In the genomic region with DNA sequence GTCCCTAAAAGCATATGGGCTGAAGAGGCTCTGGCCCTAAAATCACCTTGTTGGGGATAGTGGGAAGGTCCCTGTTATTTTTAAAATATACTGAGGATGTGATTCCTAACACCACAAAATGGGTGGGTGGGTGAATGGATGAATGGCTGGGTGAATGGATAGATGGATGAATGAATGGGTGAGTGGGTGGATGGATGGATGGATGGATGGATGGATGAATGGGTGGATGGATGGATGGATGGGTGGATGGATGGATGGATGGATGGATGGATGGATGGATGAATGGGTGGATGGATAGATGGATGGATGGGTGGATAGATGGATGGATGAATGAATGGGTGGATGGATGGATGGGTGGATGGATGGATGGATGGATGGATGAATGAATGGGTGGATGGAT, we compare ENCODE assay signal across 8 cellular contexts. TPM values are rescaled to one million over a fixed set of nuclear protein-coding genes. Genes with fewer than 3 reads are reported as not detected.
DNase-seq lines count a peak whose midpoint lies in the region; ATAC-seq and TF ChIP-seq lines count a peak whose summit lies in the region.
"Not testable (repeated sequence)": the region's sequence is repeated elsewhere in the genome, so short reads cannot be mapped to it uniquely, and the experiment has no call there.

No MANE protein-coding gene starts in this region.

- H2AK9ac ChIP-seq in IMR-90 (replicated peaks; ENCODE audit: low read depth, low read length, poor library complexity) = not testable (repeated sequence)

- H2AK5ac ChIP-seq in IMR-90 (ENCODE audit: low read depth, low read length) = not testable (repeated sequence)

- CTCF ChIA-PET in Caco-2 (lab: Charles Lee) = interaction anchor here (0.7 kb wide), 1 partner anchor 96 kb away, joined by 3 read pairs; the partner anchor contains the start of gene RPS6KA5
- CTCF ChIA-PET in IMR-90 (lab: Yijun Ruan, JAX) = not testable (repeated sequence)

- not testable (repeated sequence) for H3K27ac ChIP-seq in IMR-90 (ENCODE audit: insufficient read depth, low read length)
- H3K27ac ChIP-seq in left ventricle myocardium inferior (replicated peaks) (peak overlapping the region; percentile 75), hepatocyte (peak overlapping the region; percentile 7), psoas muscle (peak overlapping the region; percentile 4), stomach (peak overlapping the region in 3 of 5 donors; percentile 18 to 80 (median 59))

- H4K20me1 ChIP-seq in IMR-90 (ENCODE audit: insufficient read depth, low read length); hepatocyte (ENCODE audit: insufficient read depth, poor library complexity, severe bottlenecking): not testable (repeated sequence)

- not testable (repeated sequence) for H2BK20ac ChIP-seq in IMR-90 (ENCODE audit: low read depth, low read length)

- H3K79me1 ChIP-seq in IMR-90 (ENCODE audit: low read depth in 1 of 2, low read length in 2 of 2) = not testable (repeated sequence)

- H3K9ac ChIP-seq in IMR-90 (ENCODE audit: low read depth, low read length) = not testable (repeated sequence)

- not testable (repeated sequence) for ATAC-seq in IMR-90 (ENCODE audit: low read depth); activated T-cell treated with anti-CD3 and anti-CD28 coated beads, Interleukin-2, amount 50 U/mL, for 72 hours (replicated peaks in 1 of 2); psoas muscle

- H3K4me3 ChIP-seq in Caco-2 (ENCODE audit: low read depth, low read length); IMR-90 (ENCODE audit: insufficient read depth, low read depth, low read length); left ventricle myocardium inferior; hepatocyte; psoas muscle; stomach: not testable (repeated sequence)

- not testable (repeated sequence) for BruUV-seq in Caco-2 (replicated peaks; lab: Mats Ljungman, UMichigan); IMR-90 (replicated peaks; lab: Mats Ljungman, UMichigan)

- H3K4me1 ChIP-seq in Caco-2 (peaks cover 61% of the 10 kb centered on the region), left ventricle myocardium inferior (peaks cover 53% of the 10 kb centered on the region), hepatocyte (ENCODE audit: insufficient read depth) (peaks cover 32% of the 10 kb centered on the region), psoas muscle (peaks cover 48% of the 10 kb centered on the region), stomach (peaks cover 28 to 63% (median 38%) of the 10 kb centered on the region in 4 donors)
- H3K4me1 ChIP-seq in IMR-90 (ENCODE audit: control insufficient read depth, insufficient read depth, low read length) = not testable (repeated sequence)

- peak overlapping the region; percentile 94 for H3K27ac Mint-ChIP-seq in Caco-2 (ENCODE audit: unreplicated experiment)
- H3K27ac Mint-ChIP-seq in activated T-cell treated with anti-CD3 and anti-CD28 coated beads, Interleukin-2, amount 50 U/mL, for 72 hours = peak overlapping the region; percentile 4
- not testable (repeated sequence) for H3K27ac Mint-ChIP-seq in endothelial cell (ENCODE audit: unreplicated experiment)

- H3K9me3 ChIP-seq in Caco-2; IMR-90 (ENCODE audit: control insufficient read depth, insufficient read depth, low read length); left ventricle myocardium inferior (replicated peaks); hepatocyte (ENCODE audit: low read depth); psoas muscle; stomach: not testable (repeated sequence)

- DNase-seq in Caco-2; IMR-90; activated T-cell treated with anti-CD3 and anti-CD28 coated beads, Interleukin-2, amount 50 U/mL, for 72 hours; endothelial cell (ENCODE audit: low spot score); left ventricle myocardium inferior; hepatocyte (ENCODE audit: low spot score); psoas muscle; stomach: not testable (repeated sequence)

- H3K9me1 ChIP-seq in IMR-90 (ENCODE audit: insufficient read depth, low read length) = not testable (repeated sequence)

- intact Hi-C loops in Caco-2 (cut with micrococcal nuclease; ENCODE audit: unreplicated experiment) = loop anchor here (2.0 kb wide), 1 partner anchor 42 kb away; the partner anchor contains the start of gene DGLUCY
- intact Hi-C loops in IMR-90 (cut with micrococcal nuclease); left ventricle myocardium inferior (cut with micrococcal nuclease); stomach (cut with DNase I; ENCODE audit: low total_unique reads): not testable (repeated sequence)
- intact Hi-C loops in psoas muscle (cut with DNase I) = loop anchor here in 1 of 2 donors (5.0 kb wide), 1 partner anchor 35 kb away; no protein-coding TSS in a partner anchor

- not testable (repeated sequence) for H3K18ac ChIP-seq in IMR-90 (ENCODE audit: low read depth, low read length)

- not testable (repeated sequence) for H4K91ac ChIP-seq in IMR-90 (ENCODE audit: insufficient read depth, low read depth, low read length)

- dilution Hi-C loops in IMR-90 (cut with HindIII; ENCODE audit: low sequenced_read_pairs, unreplicated experiment) = not testable (repeated sequence)

- not testable (repeated sequence) for H2BK15ac ChIP-seq in IMR-90 (ENCODE audit: low read depth, low read length)

- not testable (repeated sequence) for H2AFZ ChIP-seq in IMR-90 (replicated peaks; ENCODE audit: low read length, poor library complexity); hepatocyte

- H3K27me3 Mint-ChIP-seq in Caco-2 (ENCODE audit: insufficient read depth, unreplicated experiment); activated T-cell treated with anti-CD3 and anti-CD28 coated beads, Interleukin-2, amount 50 U/mL, for 72 hours (ENCODE audit: low read depth); endothelial cell (ENCODE audit: unreplicated experiment): not testable (repeated sequence)

- H3K56ac ChIP-seq in IMR-90 (ENCODE audit: extremely low read depth, insufficient read depth, low read length) = not testable (repeated sequence)

- H3K14ac ChIP-seq in IMR-90 (replicated peaks; ENCODE audit: low read depth, low read length) = not testable (repeated sequence)

- TF ChIP-seq RAD21 in IMR-90 (IDR thresholded peaks at IDR 0.05; ENCODE audit: low read length) = not testable (repeated sequence)

- not testable (repeated sequence) for H2BK120ac ChIP-seq in IMR-90 (ENCODE audit: low read depth, low read length)

- H3K4me2 ChIP-seq in IMR-90 (ENCODE audit: low read depth, low read length); hepatocyte: not testable (repeated sequence)

- not testable (repeated sequence) for H2BK5ac ChIP-seq in IMR-90 (ENCODE audit: low read depth, low read length, poor library complexity, severe bottlenecking)

- H3K36me3 Mint-ChIP-seq in Caco-2 (ENCODE audit: insufficient read depth, unreplicated experiment) = peaks cover 55% of the 10 kb centered on the region
- peaks cover 2 to 13% of the 10 kb centered on the region in 2 donors for H3K36me3 Mint-ChIP-seq in activated T-cell treated with anti-CD3 and anti-CD28 coated beads, Interleukin-2, amount 50 U/mL, for 72 hours (ENCODE audit: insufficient read depth in 2 of 2)
- peaks cover 34% of the 10 kb centered on the region for H3K36me3 Mint-ChIP-seq in endothelial cell (ENCODE audit: low read depth, unreplicated experiment)

- POLR2A ChIA-PET in Caco-2 (lab: Charles Lee) = not testable (repeated sequence)
- POLR2A ChIA-PET in IMR-90 (lab: Charles Lee; ENCODE audit: unreplicated experiment) = interaction anchor here (0.6 kb wide), 1 partner anchor 282 kb away, joined by 3 read pairs; no protein-coding TSS in a partner anchor

- not testable (repeated sequence) for TF ChIP-seq POLR2A in IMR-90 (IDR thresholded peaks at IDR 0.05; ENCODE audit: low read depth, low read length); stomach (IDR thresholded peaks at IDR 0.05)

- H3K4me1 Mint-ChIP-seq in Caco-2 (ENCODE audit: low read depth, unreplicated experiment) = peaks cover 44% of the 10 kb centered on the region
- not testable (repeated sequence) for H3K4me1 Mint-ChIP-seq in activated T-cell treated with anti-CD3 and anti-CD28 coated beads, Interleukin-2, amount 50 U/mL, for 72 hours (ENCODE audit: low read depth); endothelial cell (ENCODE audit: unreplicated experiment)

- TF ChIP-seq EP300 in stomach (IDR thresholded peaks at IDR 0.05) = not testable (repeated sequence)

- not testable (repeated sequence) for H3K9me2 ChIP-seq in hepatocyte (replicated peaks; ENCODE audit: insufficient read depth)

- H3K23ac ChIP-seq in IMR-90 (ENCODE audit: low read depth, low read length) = peak overlapping the region; percentile 55; the same call in 1 of the 2 replicates

- not testable (repeated sequence) for H3K36me3 ChIP-seq in Caco-2 (ENCODE audit: control insufficient read depth, insufficient read depth, low read length); hepatocyte (replicated peaks; ENCODE audit: insufficient read depth, low read depth)
- H3K36me3 ChIP-seq in IMR-90 (ENCODE audit: control insufficient read depth, insufficient read depth, low read length) = peaks cover 13% of the 10 kb centered on the region
- peaks cover 60% of the 10 kb centered on the region for H3K36me3 ChIP-seq in left ventricle myocardium inferior
- peaks cover 3 to 33% of the 10 kb centered on the region in 2 donors for H3K36me3 ChIP-seq in psoas muscle (ENCODE audit: insufficient read depth in 1 of 2, low read depth in 1 of 2)
- H3K36me3 ChIP-seq in stomach = peaks cover 33 to 58% (median 54%) of the 10 kb centered on the region in 4 donors

- H3K79me2 ChIP-seq in hepatocyte = not testable (repeated sequence)

- not testable (repeated sequence) for H3K9me3 Mint-ChIP-seq in Caco-2 (ENCODE audit: unreplicated experiment); activated T-cell treated with anti-CD3 and anti-CD28 coated beads, Interleukin-2, amount 50 U/mL, for 72 hours; endothelial cell (ENCODE audit: unreplicated experiment)

- H3K4ac ChIP-seq in IMR-90 (ENCODE audit: low read depth, low read length) = not testable (repeated sequence)

- H4K5ac ChIP-seq in IMR-90 (ENCODE audit: low read depth, low read length) = not testable (repeated sequence)

- not testable (repeated sequence) for TF ChIP-seq CTCF in Caco-2 (IDR thresholded peaks at IDR 0.05; ENCODE audit: insufficient read depth in 1 of 2, low read depth in 1 of 2, low read length in 1 of 2, severe bottlenecking in 1 of 2, unreplicated experiment in 1 of 2); IMR-90 (conservative IDR thresholded peaks at IDR 0.05; ENCODE audit: low read depth, low read length); endothelial cell (IDR thresholded peaks at IDR 0.05; ENCODE audit: unreplicated experiment); left ventricle myocardium inferior (IDR thresholded peaks at IDR 0.05; ENCODE audit: borderline replicate concordance); hepatocyte (IDR thresholded peaks at IDR 0.05; ENCODE audit: poor library complexity); psoas muscle (IDR thresholded peaks at IDR 0.05); stomach (IDR thresholded peaks at IDR 0.05)

- H3K4me3 Mint-ChIP-seq in Caco-2 (ENCODE audit: unreplicated experiment) (peak overlapping the region; percentile 57), endothelial cell (ENCODE audit: unreplicated experiment) (peak overlapping the region; percentile 38)
- not testable (repeated sequence) for H3K4me3 Mint-ChIP-seq in activated T-cell treated with anti-CD3 and anti-CD28 coated beads, Interleukin-2, amount 50 U/mL, for 72 hours

- not testable (repeated sequence) for H4K8ac ChIP-seq in IMR-90 (ENCODE audit: low read depth in 2 of 2, low read length in 2 of 2)

- H3K27me3 ChIP-seq in Caco-2 (replicated peaks; ENCODE audit: control insufficient read depth, insufficient read depth, low read length); left ventricle myocardium inferior (ENCODE audit: low read depth); hepatocyte; psoas muscle (ENCODE audit: insufficient read depth in 3 of 3, low read length in 2 of 3); stomach: not testable (repeated sequence)
- peaks cover 16% of the 10 kb centered on the region for H3K27me3 ChIP-seq in IMR-90 (ENCODE audit: control insufficient read depth, insufficient read depth, low read length)

- in situ Hi-C loops in IMR-90 (cut with MboI; ENCODE audit: low sequenced_read_pairs) = loop anchor here (25.0 kb wide), 2 partner anchors 770 to 870 kb away; partner anchors contain the start of gene CALM1

RNA-seq across cellular contexts. Expression of gene DGLUCY, which starts 43.0 kb away (rescaled TPM):
- total RNA-seq in Caco-2 (2022) = 47.8 and 54.8 TPM in 2 replicates
- total RNA-seq in IMR-90 (2012; rRNA removed) = 8.6 and 13.3 TPM in 2 replicates
- polyA plus RNA-seq in IMR-90 (2012; rRNA removed) = 7.5 and 8.5 TPM in 2 replicates
- polyA plus RNA-seq in IMR-90 (2012; cell fraction: cytosol; rRNA removed) = 3.9 and 6.8 TPM in 2 replicates
- polyA plus RNA-seq in IMR-90 (2012; cell fraction: nucleus; rRNA removed; ENCODE audit: low replicate concordance) = 13.4 and 17.4 TPM in 2 replicates
- 10 to 100 TPM; 70.5 to 90.5 TPM for total RNA-seq in activated T-cell treated with anti-CD3 and anti-CD28 coated beads, Interleukin-2, amount 50 U/mL, for 72 hours
- 65.1 TPM for total RNA-seq in endothelial cell (ENCODE audit: unreplicated experiment)
- total RNA-seq in left ventricle myocardium inferior = 220 TPM
- total RNA-seq in hepatocyte = 41.0 and 51.3 TPM in 2 replicates
- polyA plus RNA-seq in hepatocyte = 34.3 and 44.8 TPM in 2 replicates
- total RNA-seq in psoas muscle = 100 to 1,000 TPM in 2 of 4 donors, 10 to 100 TPM in 2; 77.5 to 135 (median 98.7) TPM
- polyA plus RNA-seq in psoas muscle = 10 to 100 TPM; 20.4 to 53.1 (median 43.2) TPM
- 100 to 1,000 TPM in 2 of 5 donors, 10 to 100 TPM in 3; 54.3 to 122 (median 87.9) TPM for total RNA-seq in stomach
- 10 to 100 TPM; 24.1 to 32.9 (median 28.9) TPM for polyA plus RNA-seq in stomach
